In the genomic region with DNA sequence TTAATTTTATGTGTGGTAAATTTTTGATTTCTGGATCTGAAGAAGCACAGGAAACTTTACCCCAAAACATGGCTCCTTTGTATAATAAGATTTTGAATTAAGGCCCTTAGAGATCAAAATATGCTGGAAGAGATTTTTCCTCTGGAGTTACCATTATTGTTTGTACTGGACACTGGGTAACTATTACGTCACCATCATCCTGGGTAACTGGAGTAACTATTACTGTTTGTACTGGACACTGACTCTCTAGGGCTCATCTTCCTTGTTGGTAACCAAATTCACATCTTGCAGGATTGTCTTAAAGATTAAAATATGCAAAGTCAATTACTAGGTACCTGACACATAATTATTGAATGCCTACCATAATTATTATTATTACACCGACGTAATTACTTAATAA, we compare ENCODE assay signal across 6 cellular contexts.
"Had no signal": no experiment of that assay in that cellular context is flagged by ENCODE, and none has a peak within 500 bp of the region (broad histone marks: within the 10 kb centered on the region; RNA-seq: fewer than 3 reads in every experiment).

No MANE protein-coding gene starts in this region.

- FAIRE-seq: HTR-8/SVneo had no signal

- DNase-seq: IMR-90, KBM-7, KG1 had no signal

- H3K4me2 ChIP-seq: KMS-11 had no signal

- H3K9ac ChIP-seq: KMS-11 had no signal

- H3K27ac ChIP-seq: HL-60, KMS-11 had no signal
